Comparison of ENCODE assay signal across 24 cellular contexts in the genomic region with DNA sequence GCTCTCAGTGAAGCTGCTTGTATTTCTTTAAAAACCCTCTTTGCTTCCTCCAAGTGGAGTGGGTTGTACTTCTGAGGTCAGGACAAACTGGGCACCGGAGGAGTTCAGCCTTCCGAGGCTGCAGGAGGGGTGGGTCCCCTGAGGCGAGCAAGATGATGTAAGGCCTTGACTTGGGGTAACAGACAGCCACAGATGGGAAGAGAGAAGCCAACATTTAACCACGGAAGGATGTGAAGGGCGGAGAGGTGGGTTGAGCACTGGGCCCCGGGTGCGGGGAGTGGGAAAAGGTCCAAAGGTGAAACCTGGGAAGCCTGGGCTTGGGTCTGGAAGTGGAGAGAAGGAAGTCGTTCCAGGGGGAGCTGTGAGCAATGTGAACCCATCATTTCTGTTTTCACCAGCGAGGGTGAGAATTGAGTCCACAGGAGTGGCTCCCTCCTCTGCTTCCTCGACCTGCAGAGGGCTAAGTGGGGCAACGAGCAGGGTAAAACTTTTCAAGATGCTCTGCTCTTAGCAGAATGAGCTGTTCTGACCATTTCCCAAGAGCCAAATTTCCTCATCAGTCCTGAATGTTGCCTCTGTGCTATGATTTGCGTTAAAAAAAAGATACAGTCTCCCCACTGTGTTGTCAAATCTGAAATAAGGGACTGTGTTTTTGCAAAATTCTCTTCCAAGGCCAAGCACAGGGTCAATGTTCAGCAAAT.
DNase-seq lines count a peak whose midpoint lies in the region; ATAC-seq and TF ChIP-seq lines count a peak whose summit lies in the region.
"Had no signal": no experiment of that assay in that cellular context is flagged by ENCODE, and none has a peak within 500 bp of the region (broad histone marks: within the 10 kb centered on the region; RNA-seq: fewer than 3 reads in every experiment).

No MANE protein-coding gene starts in this region.

- TF ChIP-seq CTCF in GM23338 (conservative IDR thresholded peaks at IDR 0.05; ENCODE audit: low read depth in 2 of 2) (no peak), osteoblast (IDR thresholded peaks at IDR 0.05; ENCODE audit: extremely low read depth, low read depth, low read length) (no peak), foreskin fibroblast (IDR thresholded peaks at IDR 0.05; ENCODE audit: low read depth, low read length) (no peak), psoas muscle (IDR thresholded peaks at IDR 0.05) (no peak)

- WGBS in psoas muscle, 3 donors, result 14 to 19% (median 16%) methylated on average over 12 of the region's 12 CpGs

- no peak overlapping the region for H3K27ac ChIP-seq in GM23338 (ENCODE audit: low read depth)
- H3K27ac ChIP-seq in osteoblast (ENCODE audit: low read depth, low read length), result no peak overlapping the region
- H3K27ac ChIP-seq in psoas muscle, result no peak overlapping the region
- H3K27ac ChIP-seq: pancreas, stomach, upper lobe of left lung had no signal

- H3K4me2 ChIP-seq in GM23338 (no peak overlapping the region), osteoblast (ENCODE audit: insufficient read depth, low read length) (no peak overlapping the region)

- H3K9me3 Mint-ChIP-seq in GM23338, result no peaks in the 10 kb centered on the region
- H3K9me3 Mint-ChIP-seq: activated naive CD4-positive, alpha-beta T cell treated with anti-CD3 and anti-CD28 coated beads, Interleukin-2, amount 50 U/mL, for 72 hours; activated T-helper 1 cell treated with anti-CD3 and anti-CD28 coated beads, Interleukin-12 subunit alpha, Interleukin-12 subunit beta, Interleukin-2, Interleukin-4 antibody, amounts not matched to agents 30 ng/mL and 10 ng/mL and 1 ng/mL, durations not matched to agents 14 hours and 24 hours and 36 hours; brain; natural killer cell had no signal

- H3K36me3 ChIP-seq in GM23338 (ENCODE audit: insufficient read depth) (no peaks in the 10 kb centered on the region), osteoblast (ENCODE audit: insufficient read depth, low read length) (no peaks in the 10 kb centered on the region), psoas muscle (ENCODE audit: insufficient read depth in 1 of 2, low read depth in 1 of 2) (no peaks in the 10 kb centered on the region)
- H3K36me3 ChIP-seq: BE2C, MG63, pancreas, stomach, upper lobe of left lung had no signal

- no peaks in the 10 kb centered on the region; the same call in 2 of the 3 replicates for H3K36me3 Mint-ChIP-seq in GM23338 (ENCODE audit: low read depth)
- H3K36me3 Mint-ChIP-seq: activated naive CD4-positive, alpha-beta T cell treated with anti-CD3 and anti-CD28 coated beads, Interleukin-2, amount 50 U/mL, for 72 hours; natural killer cell had no signal

- H3K4me1 Mint-ChIP-seq in GM23338, result peaks cover 14% of the 10 kb centered on the region

- H3K4me3 ChIP-seq in GM23338 (no peak overlapping the region), osteoblast (ENCODE audit: insufficient read depth, low read length) (no peak overlapping the region), foreskin fibroblast (ENCODE audit: low read depth in 1 of 2, low read length in 2 of 2) (no peak overlapping the region), psoas muscle (no peak overlapping the region)
- H3K4me3 ChIP-seq: MG63, pancreas, stomach, upper lobe of left lung had no signal

- H3K27me3 ChIP-seq in GM23338 (ENCODE audit: insufficient read depth) (no peaks in the 10 kb centered on the region), osteoblast (ENCODE audit: insufficient read depth, low read length) (peaks cover 40% of the 10 kb centered on the region), psoas muscle (ENCODE audit: insufficient read depth in 3 of 3, low read length in 2 of 3) (peaks cover 0 to 5% (median 5%) of the 10 kb centered on the region in 3 donors)
- H3K27me3 ChIP-seq: upper lobe of left lung had no signal

- H2AFZ ChIP-seq in GM23338 (no peak overlapping the region), osteoblast (ENCODE audit: low read length) (no peak overlapping the region)

- no peaks in the 10 kb centered on the region for H3K9me2 ChIP-seq in GM23338 (ENCODE audit: insufficient read depth)

- H3F3A ChIP-seq in GM23338 (replicated peaks; ENCODE audit: low read depth), result no peaks in the 10 kb centered on the region

- ATAC-seq in GM23338 (peak; percentile 24), psoas muscle (no peak)
- ATAC-seq: activated naive CD4-positive, alpha-beta T cell treated with anti-CD3 and anti-CD28 coated beads, Interleukin-2, amount 50 U/mL, for 72 hours; natural killer cell; pancreas had no signal

- H3K27ac Mint-ChIP-seq in GM23338, result no peak overlapping the region
- H3K27ac Mint-ChIP-seq: activated naive CD4-positive, alpha-beta T cell treated with anti-CD3 and anti-CD28 coated beads, Interleukin-2, amount 50 U/mL, for 72 hours; activated T-helper 1 cell treated with anti-CD3 and anti-CD28 coated beads, Interleukin-12 subunit alpha, Interleukin-12 subunit beta, Interleukin-2, Interleukin-4 antibody, amounts not matched to agents 30 ng/mL and 10 ng/mL and 1 ng/mL, durations not matched to agents 14 hours and 24 hours and 36 hours had no signal

- no peaks in the 10 kb centered on the region for H3K9me3 ChIP-seq in osteoblast (ENCODE audit: low read depth, low read length)
- H3K9me3 ChIP-seq in psoas muscle, result no peaks in the 10 kb centered on the region
- H3K9me3 ChIP-seq: BE2C, MG63, pancreas, stomach, upper lobe of left lung had no signal

- DNase-seq in SIG-M5 treated with dmso at 0.1 percent for 504 hours (lab: John Stamatoyannopoulos, UW; ENCODE audit: unreplicated experiment) (peak; percentile 47), SIG-M5 (lab: John Stamatoyannopoulos, UW) (no peak), GM23338 (ENCODE audit: low spot score) (no peak), SKM-1 treated with dmso at 0.1 percent for 144 hours (lab: John Stamatoyannopoulos, UW; ENCODE audit: unreplicated experiment) (peak; percentile 67), osteoblast (ENCODE audit: insufficient read length, low spot score, missing footprints) (peak; percentile 43), foreskin fibroblast (no peak), midbrain (lab: John Stamatoyannopoulos, UW) (no peak), psoas muscle (no peak)
- DNase-seq: BE2C, cortex of kidney, H7, kidney glomerular epithelial cell, mesenchymal stem cell, MG63, natural killer cell, NCI-H187 treated with DMSO at 0.1 percent for 48 hours, NCI-H345, pancreas, stomach, T-helper 1 cell, upper lobe of left lung had no signal

- H3K4me3 Mint-ChIP-seq in GM23338, result no peak overlapping the region; the same call in 2 of the 3 replicates
- H3K4me3 Mint-ChIP-seq: activated T-helper 1 cell treated with anti-CD3 and anti-CD28 coated beads, Interleukin-12 subunit alpha, Interleukin-12 subunit beta, Interleukin-2, Interleukin-4 antibody, amounts not matched to agents 30 ng/mL and 10 ng/mL and 1 ng/mL, durations not matched to agents 14 hours and 24 hours and 36 hours; brain; natural killer cell had no signal

- H3K79me2 ChIP-seq in GM23338 (replicated peaks; ENCODE audit: insufficient read depth) (no peaks in the 10 kb centered on the region), osteoblast (ENCODE audit: insufficient read depth, low read length) (no peaks in the 10 kb centered on the region)

- peaks cover 5% of the 10 kb centered on the region for H3K27me3 Mint-ChIP-seq in GM23338 (ENCODE audit: insufficient read depth, low read depth, poor library complexity)
- H3K27me3 Mint-ChIP-seq: brain had no signal

- H4K20me1 ChIP-seq in GM23338 (replicated peaks; ENCODE audit: insufficient read depth) (peaks cover 3% of the 10 kb centered on the region), osteoblast (ENCODE audit: insufficient read depth, low read length) (peaks cover 6% of the 10 kb centered on the region)

- intact Hi-C loops in psoas muscle (cut with DNase I), result no loop called here

- peaks cover 9% of the 10 kb centered on the region for H3K4me1 ChIP-seq in GM23338 (ENCODE audit: insufficient read depth)
- no peaks in the 10 kb centered on the region for H3K4me1 ChIP-seq in osteoblast (ENCODE audit: insufficient read depth, low read length)
- no peaks in the 10 kb centered on the region for H3K4me1 ChIP-seq in psoas muscle
- H3K4me1 ChIP-seq: BE2C, pancreas, stomach, upper lobe of left lung had no signal

TF ChIP-seq in GM23338, 12 proteins besides CTCF, POLR2A, EP300 and RAD21 (continues in another document):
- TF ChIP-seq EZH2 (IDR thresholded peaks at IDR 0.05; ENCODE audit: low read depth, unreplicated experiment) (no peak), EZH2phosphoT487 (IDR thresholded peaks at IDR 0.05; ENCODE audit: unreplicated experiment) (no peak), CREB1 (CRISPR knock-in tag; IDR thresholded peaks at IDR 0.05; ENCODE audit: low read depth) (no peak), REST (IDR thresholded peaks at IDR 0.05; ENCODE audit: unreplicated experiment) (no peak), POLR2AphosphoS5 (IDR thresholded peaks at IDR 0.05; ENCODE audit: low read depth) (no peak), ZNF114 (CRISPR knock-in tag; IDR thresholded peaks at IDR 0.05) (no peak), NANOG (IDR thresholded peaks at IDR 0.05; ENCODE audit: borderline replicate concordance) (no peak)

Comparison
In these comparisons a context has a peak if more than half of its experiments do, and no peak if none do; other contexts are left out.
1. DNase-seq: peak in SIG-M5 treated with dmso at 0.1 percent for 504 hours (single experiment), SKM-1 treated with dmso at 0.1 percent for 144 hours (single experiment) and osteoblast (single experiment); none in SIG-M5 (single experiment), GM23338 (single experiment), foreskin fibroblast (0 of 2), midbrain (single experiment) and psoas muscle (0 of 2).